8 cellular contexts compared by ENCODE assay signal in genomic region chr6:158972241-158973233, GRCh38.
DNase-seq lines count a peak whose midpoint lies in the region; ATAC-seq and TF ChIP-seq lines count a peak whose summit lies in the region.

No MANE protein-coding gene starts in this region.

- ATAC-seq in stimulated activated effector memory CD8-positive, alpha-beta T cell treated with anti-CD3 and anti-CD28 coated beads, Interleukin-12 subunit alpha, Interleukin-12 subunit beta, amount 100 ng/mL, for 72 hours, result peak; percentile 45
- ATAC-seq in HG03097 (IDR thresholded peaks at IDR 0.05; ENCODE audit: low FRiP score, unreplicated experiment), result no peak

- H3K4me1 Mint-ChIP-seq in stimulated activated effector memory CD8-positive, alpha-beta T cell treated with anti-CD3 and anti-CD28 coated beads, Interleukin-12 subunit alpha, Interleukin-12 subunit beta, amount 100 ng/mL, for 72 hours, result no peaks in the 10 kb centered on the region

- no peak overlapping the region for H3K4me3 Mint-ChIP-seq in stimulated activated effector memory CD8-positive, alpha-beta T cell treated with anti-CD3 and anti-CD28 coated beads, Interleukin-12 subunit alpha, Interleukin-12 subunit beta, amount 100 ng/mL, for 72 hours

- H3K4me3 ChIP-seq in astrocyte of the spinal cord (ENCODE audit: low read depth, low read length), result no peak overlapping the region

- peaks cover 7% of the 10 kb centered on the region for H3K9me3 Mint-ChIP-seq in stimulated activated effector memory CD8-positive, alpha-beta T cell treated with anti-CD3 and anti-CD28 coated beads, Interleukin-12 subunit alpha, Interleukin-12 subunit beta, amount 100 ng/mL, for 72 hours

- in situ Hi-C loops in astrocyte of the spinal cord (cut with HindIII; ENCODE audit: low sequenced_read_pairs), result no loop called here

- no peak overlapping the region for H3K27ac Mint-ChIP-seq in stimulated activated effector memory CD8-positive, alpha-beta T cell treated with anti-CD3 and anti-CD28 coated beads, Interleukin-12 subunit alpha, Interleukin-12 subunit beta, amount 100 ng/mL, for 72 hours

- H3K36me3 Mint-ChIP-seq in stimulated activated effector memory CD8-positive, alpha-beta T cell treated with anti-CD3 and anti-CD28 coated beads, Interleukin-12 subunit alpha, Interleukin-12 subunit beta, amount 100 ng/mL, for 72 hours, result peaks cover 3% of the 10 kb centered on the region

- DNase-seq in AG08396 (ENCODE audit: low spot score), result peak; percentile 26
- peak; percentile 51 for DNase-seq in NCI-H345 (lab: John Stamatoyannopoulos, UW)
- DNase-seq in astrocyte of the spinal cord (ENCODE audit: low read depth, low spot score), result peak; percentile 70
- peak; percentile 9 for DNase-seq in iPS DF 4.7 (ENCODE audit: extremely low read depth, low spot score)
- DNase-seq in stimulated activated effector memory CD8-positive, alpha-beta T cell treated with anti-CD3 and anti-CD28 coated beads, Interleukin-12 subunit alpha, Interleukin-12 subunit beta, amount 100 ng/mL, for 72 hours (ENCODE audit: low spot score in 2 of 2), result no peak
- no peak for DNase-seq in activated effector memory CD4-positive, alpha-beta T cell treated with anti-CD3 and anti-CD28 coated beads, Interleukin-2, amount 50 U/mL, for 16 hours

- 0 out of 2 replicates have a peak, but pooled peaks have one; percentile 9 for TF ChIP-seq CTCF in GM12874 (IDR thresholded peaks at IDR 0.05; ENCODE audit: insufficient read depth, low read depth, low read length)
- TF ChIP-seq CTCF in astrocyte of the spinal cord (IDR thresholded peaks at IDR 0.05; ENCODE audit: low read depth, low read length), result peak; percentile 34

Comparison
In these comparisons a context has a peak if more than half of its experiments do, and no peak if none do; other contexts are left out.
1. DNase-seq: peak in AG08396 (single experiment), NCI-H345 (single experiment), astrocyte of the spinal cord (single experiment) and iPS DF 4.7 (single experiment); none in stimulated activated effector memory CD8-positive, alpha-beta T cell treated with anti-CD3 and anti-CD28 coated beads, Interleukin-12 subunit alpha, Interleukin-12 subunit beta, amount 100 ng/mL, for 72 hours (0 of 2) and activated effector memory CD4-positive, alpha-beta T cell treated with anti-CD3 and anti-CD28 coated beads, Interleukin-2, amount 50 U/mL, for 16 hours (single experiment).